14 cellular contexts compared by ENCODE assay signal in the genomic region with DNA sequence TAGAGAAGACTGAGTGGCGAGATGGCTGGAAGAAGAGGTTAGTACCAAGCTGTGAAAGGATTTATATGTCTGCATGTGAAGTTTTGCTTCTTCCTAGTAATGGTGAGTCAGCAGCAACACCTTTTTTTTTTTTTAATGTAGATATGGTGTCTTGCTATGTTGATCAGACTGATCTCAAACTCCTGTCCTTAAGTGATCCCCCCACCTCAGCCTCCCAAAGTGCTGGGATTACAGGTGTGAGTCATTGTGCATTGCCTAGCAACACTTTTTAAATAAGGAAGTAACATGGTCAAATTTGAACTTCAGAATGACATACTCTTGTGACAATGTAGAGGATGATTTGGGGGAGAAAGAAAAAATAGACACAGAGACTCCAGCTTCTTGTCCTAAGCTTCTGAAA. TPM values are rescaled to one million over a fixed set of nuclear protein-coding genes. Genes with fewer than 3 reads are reported as not detected.
DNase-seq lines count a peak whose midpoint lies in the region; ATAC-seq, FAIRE-seq and TF ChIP-seq lines count a peak whose summit lies in the region.
"Had no signal": no experiment of that assay in that cellular context is flagged by ENCODE, and none has a peak within 500 bp of the region (broad histone marks: within the 10 kb centered on the region; RNA-seq: fewer than 3 reads in every experiment).

No MANE protein-coding gene starts in this region.

- no peaks in the 10 kb centered on the region for H3K36me3 ChIP-seq in BE2C
- H3K36me3 ChIP-seq: tibial artery had no signal

- ATAC-seq in A549 (peak; percentile 85 to 91), foreskin keratinocyte (peak; percentile 92), GM18909 (IDR thresholded peaks at IDR 0.05; ENCODE audit: poor library complexity, unreplicated experiment) (no peak), GM18511 (IDR thresholded peaks at IDR 0.05; ENCODE audit: unreplicated experiment) (no peak)

- H3K27ac ChIP-seq in A549 (peak overlapping the region; percentile 79 to 86), foreskin keratinocyte (no peak overlapping the region)
- H3K27ac ChIP-seq: tibial artery had no signal

- no peak for FAIRE-seq in A549 (lab: Jason Lieb, UNC)
- FAIRE-seq: H1, TTC549 had no signal

- CTCF ChIA-PET in A549 (lab: Yijun Ruan, JAX), result interaction anchor here (0.6 to 3.2 kb wide), 4 partner anchors 10 to 926 kb away, joined by 3 to 17 read pairs (median 4); no protein-coding TSS in a partner anchor

- POLR2A ChIA-PET in A549 (lab: Yijun Ruan, JAX), result interaction anchor here (0.6 kb wide), 1 partner anchor 266 kb away, joined by 3 read pairs; no protein-coding TSS in a partner anchor

- no peaks in the 10 kb centered on the region for H3K27me3 ChIP-seq in foreskin keratinocyte
- no peaks in the 10 kb centered on the region for H3K27me3 ChIP-seq in BE2C

- no peak for TF ChIP-seq POLR2A in A549 (IDR thresholded peaks at IDR 0.05; ENCODE audit: low read length)

- TF ChIP-seq RAD21 in A549 (conservative IDR thresholded peaks at IDR 0.05 in 1 of 2, IDR thresholded peaks at IDR 0.05 in 1 of 2), result no peak

- TF ChIP-seq EP300 in A549 (IDR thresholded peaks at IDR 0.05), result no peak

- H3K4me3 ChIP-seq in A549 (no peak overlapping the region), BE2C (ENCODE audit: low read depth, low read length) (no peak overlapping the region)
- H3K4me3 ChIP-seq: tibial artery had no signal

- 77% methylated on average over 1 of the region's 1 CpG for WGBS in A549 (ENCODE audit: missing lambda C conversion rate)

- H3K4me1 ChIP-seq in A549, result peaks cover 16% of the 10 kb centered on the region
- H3K4me1 ChIP-seq in foreskin keratinocyte, result no peaks in the 10 kb centered on the region
- no peaks in the 10 kb centered on the region for H3K4me1 ChIP-seq in BE2C
- H3K4me1 ChIP-seq: tibial artery had no signal

- no peak for TF ChIP-seq CTCF in A549 (IDR thresholded peaks at IDR 0.05)
- TF ChIP-seq CTCF in foreskin keratinocyte (conservative IDR thresholded peaks at IDR 0.05), result no peak
- no peak for TF ChIP-seq CTCF in BE2C (IDR thresholded peaks at IDR 0.05; ENCODE audit: low read depth, low read length)

- peak overlapping the region; percentile 64 for H3K4me2 ChIP-seq in A549

- DNase-seq in A549 (ENCODE audit: low read depth in 1 of 2, low spot score in 1 of 2) (peak; percentile 50 to 91), H4 (ENCODE audit: low spot score) (peak; percentile 29), RPMI7951 (ENCODE audit: low read depth) (peak; percentile 65), foreskin keratinocyte (peak in 1 of 2 donors; percentile 61), occipital lobe (lab: John Stamatoyannopoulos, UW) (no peak), BE2C (no peak)
- DNase-seq: naive B cell; NCI-H526; stimulated activated CD4-positive, alpha-beta T cell treated with anti-CD3 and anti-CD28 coated beads, Interleukin-2, amount 100 ng/mL, for 24 hours; tibial artery had no signal

- H3K9me3 ChIP-seq in A549 (peaks cover 6% of the 10 kb centered on the region; the same call in 2 of the 3 replicates), BE2C (no peaks in the 10 kb centered on the region)
- H3K9me3 ChIP-seq: tibial artery had no signal

TF ChIP-seq in A549, 52 proteins besides CTCF, POLR2A, EP300 and RAD21:
- TF ChIP-seq NFE2L2 (conservative IDR thresholded peaks at IDR 0.05; ENCODE audit: low read length) (peak; percentile 83), MAFK (IDR thresholded peaks at IDR 0.05; ENCODE audit: partially characterized antibody) (peak; percentile 92), MYC (IDR thresholded peaks at IDR 0.05; ENCODE audit: borderline replicate concordance, low read length) (no peak), FOSL2 (IDR thresholded peaks at IDR 0.05) (peak; percentile 27; the same call in 1 of the 2 replicates), FOSL2 (CRISPR knock-in tag; IDR thresholded peaks at IDR 0.05) (peak; percentile 84)

RNA-seq across cellular contexts. Expression of gene CSTPP1, which starts 6.5 kb away (rescaled TPM):
- polyA plus RNA-seq in A549 (2011; rRNA removed) (34.5 and 40.6 TPM in 2 replicates), A549 (2017; fragmentation: RNase III; extraction: RNeasy Plus Mini Kit Qiagen cat#74134 plus additional on column Dnase treatment) (30.5 to 31.7 TPM (median 31.5 TPM) in 3 replicates), foreskin keratinocyte (29.5 and 32.5 TPM in 2 replicates)
- 40.0 and 43.3 TPM in 2 replicates for polyA plus RNA-seq in A549 (2012; cell fraction: cytosol; rRNA removed)
- polyA plus RNA-seq in A549 (2012; cell fraction: nucleus; rRNA removed), result 42.4 and 44.8 TPM in 2 replicates
- 53.9 and 55.8 TPM in 2 replicates for polyA minus RNA-seq in A549 (2011; rRNA and poly(A)+ RNA removed)
- total RNA-seq in H4 (2014; rRNA removed; shearing (Covaris generic)), result 19.7 and 22.8 TPM in 2 replicates
- total RNA-seq in RPMI7951 (2014; rRNA removed; shearing (Covaris generic)), result 29.9 and 33.9 TPM in 2 replicates
- total RNA-seq in foreskin keratinocyte (25.0 and 30.3 TPM in 2 replicates), occipital lobe (42.6 TPM)
- polyA plus RNA-seq in BE2C (2012; ENCODE audit: insufficient read depth, insufficient read length, low read depth), result 27.3 TPM

RNA-seq across cellular contexts. Expression of gene LRP4, which starts 11.7 kb away (rescaled TPM):
- polyA plus RNA-seq in A549 (2011; rRNA removed) (4.0 and 7.0 TPM in 2 replicates), A549 (2017; fragmentation: RNase III; extraction: RNeasy Plus Mini Kit Qiagen cat#74134 plus additional on column Dnase treatment) (5.0 to 6.4 TPM (median 5.4 TPM) in 3 replicates), foreskin keratinocyte (4.2 and 5.0 TPM in 2 replicates)
- 4.7 and 5.2 TPM in 2 replicates for polyA plus RNA-seq in A549 (2012; cell fraction: cytosol; rRNA removed)
- 11.8 and 14.1 TPM in 2 replicates for polyA plus RNA-seq in A549 (2012; cell fraction: nucleus; rRNA removed)
- 14.2 and 20.3 TPM in 2 replicates for polyA minus RNA-seq in A549 (2011; rRNA and poly(A)+ RNA removed)
- total RNA-seq in H4 (2014; rRNA removed; shearing (Covaris generic)), result 1.0 and 1.4 TPM in 2 replicates
- total RNA-seq in RPMI7951 (2014; rRNA removed; shearing (Covaris generic)), result 0.98 and 1.4 TPM in 2 replicates
- total RNA-seq in foreskin keratinocyte (9.0 and 9.5 TPM in 2 replicates), occipital lobe (8.3 TPM)
- 1.1 TPM for polyA plus RNA-seq in BE2C (2012; ENCODE audit: insufficient read depth, insufficient read length, low read depth)

Comparison
In these comparisons a context has a peak if more than half of its experiments do, and no peak if none do; other contexts are left out.
1. ATAC-seq: peak in A549 (2 of 2) and foreskin keratinocyte (single experiment); none in GM18909 (single experiment) and GM18511 (single experiment).
2. DNase-seq: peak in A549 (2 of 2), H4 (single experiment) and RPMI7951 (single experiment); none in occipital lobe (single experiment) and BE2C (single experiment).